In genomic region chr11:133300666-133301065, GRCh38 we compare ENCODE assay signal across 29 cellular contexts.
"Had no signal": no experiment of that assay in that cellular context is flagged by ENCODE, and none has a peak within 500 bp of the region (broad histone marks: within the 10 kb centered on the region; RNA-seq: fewer than 3 reads in every experiment).

No MANE protein-coding gene starts in this region.

- H3K9me3 ChIP-seq: adrenal gland, ascending aorta, body of pancreas, breast epithelium had no signal

- H3K27ac ChIP-seq: adrenal gland, ascending aorta, body of pancreas, brain microvascular endothelial cell, breast epithelium, cardiac muscle cell had no signal

- H3K27me3 ChIP-seq: adrenal gland, ascending aorta, body of pancreas, brain microvascular endothelial cell, breast epithelium, cardiac muscle cell had no signal

- DNase-seq: activated effector memory CD4-positive, alpha-beta T cell treated with anti-CD3 and anti-CD28 coated beads, Interleukin-2, amount 50 U/mL, for 16 hours; activated effector memory CD4-positive, alpha-beta T cell treated with Interleukin-2 at 50 U/mL for 16 hours; activated gamma-delta T cell; activated gamma-delta T cell treated with Interleukin-2 at 50 U/mL for 16 hours; activated naive CD4-positive, alpha-beta T cell; activated naive CD4-positive, alpha-beta T cell treated with anti-CD3 and anti-CD28 coated beads for 36 hours; activated naive CD4-positive, alpha-beta T cell treated with anti-CD3 and anti-CD28 coated beads, Interleukin-2, amount 10 ng/mL, durations not matched to agents 7 days and 5 days; activated naive CD4-positive, alpha-beta T cell treated with anti-CD3 and anti-CD28 coated beads, Interleukin-2, amount 50 U/mL, for 16 hours; activated naive CD4-positive, alpha-beta T cell treated with Interleukin-2 at 50 U/mL for 16 hours; activated naive CD8-positive, alpha-beta T cell treated with anti-CD3 and anti-CD28 coated beads for 36 hours; activated naive CD8-positive, alpha-beta T cell treated with anti-CD3 and anti-CD28 coated beads, Interleukin-2, amount 10 ng/mL, durations not matched to agents 7 days and 5 days; activated naive CD8-positive, alpha-beta T cell treated with anti-CD3 and anti-CD28 coated beads, Interleukin-2, amount 50 U/mL, for 24 hours; activated T-cell treated with anti-CD3 and anti-CD28 coated beads, Interleukin-2, amount 50 U/mL, for 1 hour; activated T-cell treated with anti-CD3 and anti-CD28 coated beads, Interleukin-2, amount 50 U/mL, for 24 hours; activated T-cell treated with anti-CD3 and anti-CD28 coated beads, Interleukin-2, amount 50 U/mL, for 4 hours; activated T-cell treated with anti-CD3 and anti-CD28 coated beads, Interleukin-2, amount 50 U/mL, for 48 hours; activated T-cell treated with anti-CD3 and anti-CD28 coated beads, Interleukin-2, amount 50 U/mL, for 72 hours; adrenal gland; amniotic stem cell; amygdala; aorta; body of pancreas; brain microvascular endothelial cell; caudate nucleus; central memory CD4-positive, alpha-beta T cell; cerebellar nuclear complex had no signal

- H3K36me3 ChIP-seq: adrenal gland, ascending aorta, brain microvascular endothelial cell, breast epithelium, cardiac muscle cell had no signal

- H3K4me1 ChIP-seq: adrenal gland, ascending aorta, body of pancreas, breast epithelium had no signal

- H3K4me3 ChIP-seq: adrenal gland, ascending aorta, body of pancreas, breast epithelium, cardiac muscle cell had no signal
